Comparison of ENCODE assay signal across 7 cellular contexts in genomic region chr4:89929425-89930272, GRCh38. TPM values are rescaled to one million over a fixed set of nuclear protein-coding genes. Genes with fewer than 3 reads are reported as not detected.
DNase-seq lines count a peak whose midpoint lies in the region; ATAC-seq and TF ChIP-seq lines count a peak whose summit lies in the region.

No MANE protein-coding gene starts in this region.

- H3K4me1 ChIP-seq in BE2C, result no peaks in the 10 kb centered on the region

- no peaks in the 10 kb centered on the region for H3K9me3 ChIP-seq in BE2C

- H3K36me3 Mint-ChIP-seq in memory B cell, result peaks cover 3% of the 10 kb centered on the region

- TF ChIP-seq CTCF in BE2C (IDR thresholded peaks at IDR 0.05; ENCODE audit: low read depth, low read length), result no peak

- peaks cover 2% of the 10 kb centered on the region for H3K4me1 Mint-ChIP-seq in memory B cell

- H3K27ac Mint-ChIP-seq in memory B cell, result no peak overlapping the region

- H3K36me3 ChIP-seq in BE2C, result no peaks in the 10 kb centered on the region

- peak overlapping the region; percentile 39 for H3K4me3 Mint-ChIP-seq in memory B cell

- H3K27me3 Mint-ChIP-seq in memory B cell, result peaks cover 15% of the 10 kb centered on the region

- H3K4me3 ChIP-seq in BE2C (ENCODE audit: low read depth, low read length), result no peak overlapping the region

- in situ Hi-C loops in KBM-7 (cut with MboI; ENCODE audit: low pct_unique_long_range_greater_than_20kb, low sequenced_read_pairs), result no loop called here

- ATAC-seq in GM18907 (IDR thresholded peaks at IDR 0.05; ENCODE audit: unreplicated experiment) (peak; percentile 96), GM21786 (IDR thresholded peaks at IDR 0.05; ENCODE audit: unreplicated experiment) (peak; percentile 77), memory B cell (ENCODE audit: low read depth) (peak; percentile 86)

- peaks cover 8% of the 10 kb centered on the region for H3K9me3 Mint-ChIP-seq in memory B cell

- H3K27me3 ChIP-seq in BE2C, result no peaks in the 10 kb centered on the region

- DNase-seq in M059J (ENCODE audit: low read depth), result peak; percentile 6
- no peak for DNase-seq in memory B cell (ENCODE audit: low spot score in 2 of 2)
- no peak for DNase-seq in KBM-7
- DNase-seq in NOMO-1 treated with dmso at 0.1 percent for 144 hours (lab: John Stamatoyannopoulos, UW; ENCODE audit: unreplicated experiment), result no peak
- no peak for DNase-seq in BE2C

RNA-seq across cellular contexts. Expression of gene MMRN1, which starts 35.0 kb away (rescaled TPM):
- not detected in 2 replicates for total RNA-seq in M059J (2014; rRNA removed; shearing (Covaris generic))
- polyA plus RNA-seq in BE2C (2012; ENCODE audit: insufficient read depth, insufficient read length, low read depth), result not detected
